In the genomic region with DNA sequence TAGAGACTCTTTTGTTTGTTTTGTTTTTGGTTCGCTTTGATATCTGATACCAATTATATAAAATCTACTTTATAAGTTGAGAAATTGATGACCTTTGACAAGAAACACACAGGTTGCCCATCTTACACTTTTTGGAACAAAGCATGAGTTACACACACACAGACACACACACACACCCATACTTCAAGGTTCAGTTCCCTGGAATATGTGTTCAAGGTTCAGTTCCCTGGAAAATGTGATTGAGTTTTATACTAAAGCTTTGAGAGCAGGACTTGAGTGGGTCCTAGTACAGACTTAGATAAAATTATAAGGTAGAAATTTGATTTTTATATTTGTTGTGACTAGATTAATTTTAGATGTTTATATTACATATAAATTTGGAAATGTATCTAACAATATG, we compare ENCODE assay signal across 22 cellular contexts.
"Had no signal": no experiment of that assay in that cellular context is flagged by ENCODE, and none has a peak within 500 bp of the region (broad histone marks: within the 10 kb centered on the region; RNA-seq: fewer than 3 reads in every experiment).

No MANE protein-coding gene starts in this region.

- H3K4me3 ChIP-seq: MG63, SJSA1, SK-N-MC had no signal

- H3K9me3 ChIP-seq: MG63, SJSA1 had no signal

- DNase-seq: IMR-90, Karpas-422, KG1, MG63, NCI-H1092 treated with DMSO at 0.1 percent for 48 hours, NCI-H1436, NCI-H187, NCI-H2029, NCI-H2081 treated with DMSO at 0.1 percent for 48 hours, NCI-H2171, NCI-H226, NCI-H446, NCI-H510A, NCI-H524 treated with DMSO at 0.1 percent for 48 hours, NCI-H69, NCI-H774, Right ventricle myocardium superior, RPMI8226, SIG-M5 had no signal

- H3K27ac ChIP-seq: SJSA1, SK-N-MC had no signal

- H3K36me3 ChIP-seq: MG63, SJSA1 had no signal

- H3K4me1 ChIP-seq: SJSA1 had no signal

- FAIRE-seq: RCC 7860 had no signal

- H3K27me3 ChIP-seq: MG63, SJSA1 had no signal
